In the genomic region with DNA sequence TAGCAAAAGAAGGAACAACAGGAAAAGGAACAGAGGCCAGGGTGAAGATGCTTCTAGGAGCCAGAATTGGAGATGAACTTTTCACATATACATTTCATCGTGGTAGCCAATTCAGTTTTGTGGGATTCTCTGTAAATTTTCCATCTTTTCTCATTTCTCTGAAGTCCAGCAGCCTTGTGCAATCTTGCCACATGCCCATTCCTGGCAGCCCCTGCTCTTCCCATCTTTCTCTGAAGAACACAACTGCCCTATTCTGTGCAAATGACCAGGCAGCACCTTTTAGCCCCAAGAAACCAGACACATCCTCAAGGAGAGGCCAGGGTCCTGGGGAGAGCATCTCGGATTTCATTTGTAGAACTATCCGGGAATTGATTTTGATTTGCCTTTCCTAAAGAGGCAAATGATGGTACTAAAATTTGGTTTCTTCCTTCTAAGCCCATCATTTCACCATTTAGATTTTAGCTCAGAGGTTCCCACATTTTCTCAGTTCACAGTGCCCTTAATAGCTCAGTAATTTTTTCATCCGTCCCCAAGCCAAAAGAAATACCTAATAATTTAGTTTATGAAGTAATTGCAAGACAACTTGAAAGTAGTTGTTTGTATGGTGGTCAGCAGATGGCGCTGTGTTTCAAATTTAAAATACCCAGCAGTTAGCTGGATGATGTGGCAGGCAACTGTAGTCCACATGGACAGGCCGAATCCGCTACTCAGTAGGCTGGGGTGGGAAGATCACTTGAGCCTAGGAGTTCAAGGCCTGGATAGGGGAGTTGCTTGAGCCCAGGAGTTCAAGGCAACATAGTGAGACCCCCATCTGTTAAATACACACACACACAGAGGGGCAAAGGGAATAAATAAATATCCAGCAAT, we compare ENCODE assay signal across 8 cellular contexts.
DNase-seq lines count a peak whose midpoint lies in the region; ATAC-seq, FAIRE-seq and TF ChIP-seq lines count a peak whose summit lies in the region.

No MANE protein-coding gene starts in this region.

- intact Hi-C loops in PC-3 (cut with micrococcal nuclease), result loop anchor here (1.0 to 10.0 kb wide), 2 partner anchors 106 to 191 kb away; no protein-coding TSS in a partner anchor
- intact Hi-C loops in activated T-helper 1 cell treated with anti-CD3 and anti-CD28 coated beads, Interleukin-12 subunit alpha, Interleukin-12 subunit beta, Interleukin-2, Interleukin-4 antibody, amounts not matched to agents 30 ng/mL and 10 ng/mL and 1 ng/mL, durations not matched to agents 14 hours and 24 hours and 36 hours (cut with micrococcal nuclease), result loop anchor here (1.0 to 2.0 kb wide), 8 partner anchors 8 to 186 kb away; partner anchors contain the start of genes DNAJC13, NPHP3 and UBA5

- no peaks in the 10 kb centered on the region for H3K79me2 ChIP-seq in PC-3 (ENCODE audit: low read length)

- peak; percentile 83 for ATAC-seq in PC-3
- ATAC-seq in GM18861 (IDR thresholded peaks at IDR 0.05; ENCODE audit: unreplicated experiment), result no peak

- H3K4me2 ChIP-seq in PC-3 (ENCODE audit: low read length), result no peak overlapping the region

- H3K27me3 Mint-ChIP-seq in activated T-helper 1 cell treated with anti-CD3 and anti-CD28 coated beads, Interleukin-12 subunit alpha, Interleukin-12 subunit beta, Interleukin-2, Interleukin-4 antibody, amounts not matched to agents 30 ng/mL and 10 ng/mL and 1 ng/mL, durations not matched to agents 14 hours and 24 hours and 36 hours (ENCODE audit: insufficient read depth), result no peaks in the 10 kb centered on the region
- no peaks in the 10 kb centered on the region for H3K27me3 Mint-ChIP-seq in type B pancreatic cell

- H3K27me3 ChIP-seq in PC-3 (ENCODE audit: low read length), result no peaks in the 10 kb centered on the region

- peaks cover 30% of the 10 kb centered on the region for H3K36me3 Mint-ChIP-seq in activated T-helper 1 cell treated with anti-CD3 and anti-CD28 coated beads, Interleukin-12 subunit alpha, Interleukin-12 subunit beta, Interleukin-2, Interleukin-4 antibody, amounts not matched to agents 30 ng/mL and 10 ng/mL and 1 ng/mL, durations not matched to agents 14 hours and 24 hours and 36 hours (ENCODE audit: low read depth)
- H3K36me3 Mint-ChIP-seq in type B pancreatic cell, result peaks cover 27% of the 10 kb centered on the region

- H3K9me2 ChIP-seq in PC-3 (replicated peaks; ENCODE audit: low read length), result no peaks in the 10 kb centered on the region

- no peaks in the 10 kb centered on the region for H3K9me3 ChIP-seq in PC-3 (ENCODE audit: low read length)

- H3F3A ChIP-seq in PC-3 (ENCODE audit: low read length, unreplicated experiment), result no peaks in the 10 kb centered on the region

- TF ChIP-seq CTCF in PC-3 (conservative IDR thresholded peaks at IDR 0.05; ENCODE audit: low read depth, low read length), result peak; percentile 65
- peak; percentile 60 for TF ChIP-seq CTCF in fibroblast of villous mesenchyme (IDR thresholded peaks at IDR 0.05; ENCODE audit: insufficient read depth, low read depth, low read length)
- peak; percentile 85 for TF ChIP-seq CTCF in type B pancreatic cell (conservative IDR thresholded peaks at IDR 0.05)

- H4K20me1 ChIP-seq in PC-3 (ENCODE audit: low read length), result no peaks in the 10 kb centered on the region

- CTCF ChIA-PET in PC-3 (lab: Charles Lee), result interaction anchor here (0.7 to 0.9 kb wide), 2 partner anchors 106 to 217 kb away, joined by 4 to 10 read pairs; no protein-coding TSS in a partner anchor

- H3K4me1 Mint-ChIP-seq in activated T-helper 1 cell treated with anti-CD3 and anti-CD28 coated beads, Interleukin-12 subunit alpha, Interleukin-12 subunit beta, Interleukin-2, Interleukin-4 antibody, amounts not matched to agents 30 ng/mL and 10 ng/mL and 1 ng/mL, durations not matched to agents 14 hours and 24 hours and 36 hours (ENCODE audit: low read depth), result peaks cover 22% of the 10 kb centered on the region
- H3K4me1 Mint-ChIP-seq in type B pancreatic cell (ENCODE audit: unreplicated experiment), result no peaks in the 10 kb centered on the region

- H3K9me3 Mint-ChIP-seq in activated T-helper 1 cell treated with anti-CD3 and anti-CD28 coated beads, Interleukin-12 subunit alpha, Interleukin-12 subunit beta, Interleukin-2, Interleukin-4 antibody, amounts not matched to agents 30 ng/mL and 10 ng/mL and 1 ng/mL, durations not matched to agents 14 hours and 24 hours and 36 hours, result no peaks in the 10 kb centered on the region
- no peaks in the 10 kb centered on the region for H3K9me3 Mint-ChIP-seq in type B pancreatic cell

- DNase-seq in GF-D8 (lab: John Stamatoyannopoulos, UW) (peak; percentile 27), HTR-8/SVneo (ENCODE audit: insufficient read length, low spot score) (peak; percentile 60), PC-3 (peak; percentile 71), fibroblast of villous mesenchyme (ENCODE audit: low read depth) (peak; percentile 93), nucleus accumbens (lab: John Stamatoyannopoulos, UW) (peak in 41 of 56 donors; percentile 1 to 71 (median 21)), type B pancreatic cell (ENCODE audit: extremely low spot score, unreplicated experiment) (no peak)
- peak; percentile 17 for DNase-seq in activated T-helper 1 cell treated with anti-CD3 and anti-CD28 coated beads, Interleukin-12 subunit alpha, Interleukin-12 subunit beta, Interleukin-2, Interleukin-4 antibody, amounts not matched to agents 30 ng/mL and 10 ng/mL and 1 ng/mL, durations not matched to agents 14 hours and 24 hours and 36 hours (ENCODE audit: low spot score)

- no peak overlapping the region for H3K9ac ChIP-seq in PC-3 (ENCODE audit: low read length)

- H3K27ac Mint-ChIP-seq in activated T-helper 1 cell treated with anti-CD3 and anti-CD28 coated beads, Interleukin-12 subunit alpha, Interleukin-12 subunit beta, Interleukin-2, Interleukin-4 antibody, amounts not matched to agents 30 ng/mL and 10 ng/mL and 1 ng/mL, durations not matched to agents 14 hours and 24 hours and 36 hours, result peak overlapping the region; percentile 86
- H3K27ac Mint-ChIP-seq in type B pancreatic cell, result no peak overlapping the region

- POLR2A ChIA-PET in PC-3 (lab: Charles Lee; ENCODE audit: unreplicated experiment), result interaction anchor here (0.6 kb wide), 1 partner anchor 336 kb away, joined by 3 read pairs; no protein-coding TSS in a partner anchor

- FAIRE-seq in HTR-8/SVneo (lab: Jason Lieb, UNC), result peak; percentile 48

- no TSS peak for BruUV-seq in PC-3 (replicated peaks; lab: Mats Ljungman, UMichigan)

- H2AFZ ChIP-seq in PC-3 (ENCODE audit: low read length), result no peak overlapping the region

- H3K27ac ChIP-seq in PC-3 (ENCODE audit: low read length), result no peak overlapping the region

- H3K4me1 ChIP-seq in PC-3 (ENCODE audit: insufficient read depth, low read length), result no peaks in the 10 kb centered on the region

- no peaks in the 10 kb centered on the region; the same call in 1 of the 2 replicates for H3K36me3 ChIP-seq in PC-3 (ENCODE audit: low read depth, low read length)

- no peak overlapping the region for H3K4me3 Mint-ChIP-seq in activated T-helper 1 cell treated with anti-CD3 and anti-CD28 coated beads, Interleukin-12 subunit alpha, Interleukin-12 subunit beta, Interleukin-2, Interleukin-4 antibody, amounts not matched to agents 30 ng/mL and 10 ng/mL and 1 ng/mL, durations not matched to agents 14 hours and 24 hours and 36 hours
- H3K4me3 Mint-ChIP-seq in type B pancreatic cell, result no peak overlapping the region

- H3K4me3 ChIP-seq in PC-3 (ENCODE audit: low read length) (no peak overlapping the region), fibroblast of villous mesenchyme (ENCODE audit: low read depth, low read length) (no peak overlapping the region)
